Comparison of ENCODE assay signal across 10 cellular contexts in the genomic region with DNA sequence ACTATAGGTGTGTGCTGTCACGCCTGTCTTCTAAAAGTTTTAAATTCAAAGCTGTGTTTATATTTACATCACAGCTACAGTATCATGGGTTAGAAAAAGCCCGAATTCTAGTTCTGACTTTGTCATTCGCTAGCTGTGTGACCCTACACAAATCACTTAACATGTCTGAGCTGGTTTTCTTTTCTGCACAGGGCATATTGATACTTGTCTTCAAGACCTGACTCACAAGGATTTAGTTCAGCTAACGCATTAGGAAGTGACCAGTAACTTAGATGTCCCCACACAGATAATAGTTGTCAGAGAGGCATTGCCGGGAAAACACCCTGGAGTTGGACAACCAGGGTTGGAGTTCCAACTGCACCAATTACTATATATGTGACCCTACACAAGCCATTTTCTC. TPM values are rescaled to one million over a fixed set of nuclear protein-coding genes. Genes with fewer than 3 reads are reported as not detected.
"Had no signal": no experiment of that assay in that cellular context is flagged by ENCODE, and none has a peak within 500 bp of the region (broad histone marks: within the 10 kb centered on the region; RNA-seq: fewer than 3 reads in every experiment).

No MANE protein-coding gene starts in this region.

- H3K4me3 ChIP-seq: skin epidermis had no signal

- DNase-seq: activated B cell treated with CpG ODN at 0.5 μM for 24 hours; activated CD4-positive, alpha-beta T cell treated with anti-CD3 and anti-CD28 coated beads, Interleukin-2, amount 10 ng/mL, durations not matched to agents 24 days and 14 days; activated naive CD4-positive, alpha-beta T cell treated with anti-CD3 and anti-CD28 coated beads for 36 hours; cortex of kidney; effector memory CD4-positive, alpha-beta T cell; mesenchymal stem cell; occipital lobe; T-helper 2 cell had no signal

- ATAC-seq: left lobe of liver had no signal

RNA-seq across cellular contexts. Expression of a gene that starts 25.9 kb away (rescaled TPM):
- total RNA-seq: activated B cell treated with CpG ODN at 0.5 μM for 24 hours; activated CD4-positive, alpha-beta T cell treated with anti-CD3 and anti-CD28 coated beads, Interleukin-2, amount 10 ng/mL, durations not matched to agents 24 days and 14 days had no signal
